ENCODE assay signal across 1 cellular context in genomic region chr5:72267685-72268084, GRCh38.
TF ChIP-seq lines count a peak whose summit lies in the region.

No MANE protein-coding gene starts in this region.

TF ChIP-seq in IMR-90, 13 proteins besides CTCF, POLR2A, EP300 and RAD21 (continued from another document):
- TF ChIP-seq USF2 (IDR thresholded peaks at IDR 0.05; ENCODE audit: low read depth, low read length) (no peak), RCOR1 (IDR thresholded peaks at IDR 0.05; ENCODE audit: insufficient replicate concordance, low read length) (no peak), ELK1 (IDR thresholded peaks at IDR 0.05; ENCODE audit: borderline replicate concordance, low read depth, low read length) (no peak), MXI1 (IDR thresholded peaks at IDR 0.05; ENCODE audit: borderline replicate concordance, low read depth, low read length) (no peak), BHLHE40 (IDR thresholded peaks at IDR 0.05; ENCODE audit: low read depth, low read length) (no peak), CHD1 (IDR thresholded peaks at IDR 0.05; ENCODE audit: low read depth, low read length) (no peak)
